ENCODE assay signal across 10 cellular contexts in the genomic region with DNA sequence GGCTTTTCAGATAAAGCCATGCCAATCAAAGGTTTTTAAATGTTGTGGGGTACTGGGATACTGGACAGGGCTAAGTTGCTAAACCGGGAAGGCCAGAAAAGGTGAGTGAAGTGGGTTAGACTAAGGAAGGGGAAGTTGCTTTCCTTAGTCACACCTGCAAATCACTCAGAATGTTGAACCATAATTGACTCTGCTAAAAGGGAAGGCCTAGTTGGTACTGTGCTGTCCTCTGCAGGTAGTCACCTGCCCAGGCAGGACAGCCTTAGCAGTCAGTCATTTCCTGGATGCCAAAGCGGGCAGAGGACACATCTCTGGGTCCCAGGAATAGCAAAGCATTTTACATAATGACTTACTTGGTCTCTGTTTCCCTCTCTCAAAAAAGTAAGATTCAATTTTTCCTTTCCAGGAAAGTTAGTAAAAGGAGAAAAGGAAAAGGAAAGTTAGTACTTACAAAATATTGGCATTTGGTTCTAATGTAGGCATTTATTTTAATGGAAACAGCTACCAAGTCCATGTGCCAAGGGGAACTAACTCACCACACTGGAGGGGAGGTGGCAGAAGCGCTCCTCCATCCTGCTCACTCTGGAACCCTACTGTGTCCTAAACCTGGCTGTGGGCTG.
DNase-seq lines count a peak whose midpoint lies in the region; ATAC-seq and TF ChIP-seq lines count a peak whose summit lies in the region.
"Had no signal": no experiment of that assay in that cellular context is flagged by ENCODE, and none has a peak within 500 bp of the region (broad histone marks: within the 10 kb centered on the region; RNA-seq: fewer than 3 reads in every experiment).

No MANE protein-coding gene starts in this region.

- peaks cover 0 to 3% of the 10 kb centered on the region in 2 donors for H3K4me1 Mint-ChIP-seq in effector memory CD8-positive, alpha-beta T cell (ENCODE audit: low read depth in 2 of 2)

- WGBS in prostate gland: 57% methylated on average over 3 of the region's 3 CpGs

- no peak overlapping the region for H3K4me3 Mint-ChIP-seq in effector memory CD8-positive, alpha-beta T cell

- H3K27ac ChIP-seq in breast epithelium (no peak overlapping the region), prostate gland (peak overlapping the region; percentile 29 to 55)

- H3K27me3 ChIP-seq in breast epithelium (no peaks in the 10 kb centered on the region), prostate gland (replicated peaks; ENCODE audit: insufficient read depth) (no peaks in the 10 kb centered on the region)

- H3K27ac Mint-ChIP-seq in effector memory CD8-positive, alpha-beta T cell: peak overlapping the region in 1 of 2 donors; percentile 46

- ATAC-seq in GM18508 (IDR thresholded peaks at IDR 0.05; ENCODE audit: insufficient read depth, unreplicated experiment): peak; percentile 72
- ATAC-seq in GM21528 (IDR thresholded peaks at IDR 0.05; ENCODE audit: low FRiP score, unreplicated experiment): no peak
- no peak for ATAC-seq in effector memory CD8-positive, alpha-beta T cell (replicated peaks)

- intact Hi-C loops in breast epithelium (cut with DNase I; ENCODE audit: low total_unique reads) (no loop called here), prostate gland (cut with DNase I) (no loop called here)

- no peaks in the 10 kb centered on the region for H3K9me3 Mint-ChIP-seq in effector memory CD8-positive, alpha-beta T cell

- H3K4me3 ChIP-seq in breast epithelium (no peak overlapping the region), prostate gland (no peak overlapping the region)

- no peaks in the 10 kb centered on the region for H3K36me3 Mint-ChIP-seq in effector memory CD8-positive, alpha-beta T cell (ENCODE audit: insufficient read depth)

- H3K9me3 ChIP-seq in breast epithelium (no peaks in the 10 kb centered on the region), prostate gland (no peaks in the 10 kb centered on the region)

- TF ChIP-seq CTCF in breast epithelium (IDR thresholded peaks at IDR 0.05) (peak in 2 of 3 donors; percentile 9 to 27), prostate gland (IDR thresholded peaks at IDR 0.05) (peak in 3 of 4 experiments; percentile 27 to 64 (median 52))

- DNase-seq in HuH-7 (ENCODE audit: low spot score): peak; percentile 32
- no peak for DNase-seq in breast epithelium (ENCODE audit: low spot score in 2 of 2)
- DNase-seq in prostate gland (ENCODE audit: low spot score): peak; percentile 54
- DNase-seq in GF-D8 (lab: John Stamatoyannopoulos, UW): no peak
- DNase-seq in HUDEP-2 (lab: John Stamatoyannopoulos, UW; ENCODE audit: unreplicated experiment in 76 of 76): no peak
- DNase-seq in effector memory CD8-positive, alpha-beta T cell: no peak
- DNase-seq: midbrain; stimulated activated naive CD4-positive, alpha-beta T cell had no signal

- H3K36me3 ChIP-seq in breast epithelium (no peaks in the 10 kb centered on the region), prostate gland (no peaks in the 10 kb centered on the region)

- H3K4me1 ChIP-seq in breast epithelium: no peaks in the 10 kb centered on the region
- H3K4me1 ChIP-seq in prostate gland (replicated peaks): peaks cover 12% of the 10 kb centered on the region

- TF ChIP-seq POLR2A in breast epithelium (IDR thresholded peaks at IDR 0.05): no peak
- no peak for TF ChIP-seq POLR2A in prostate gland (IDR thresholded peaks at IDR 0.05)

- peaks cover 0 to 8% of the 10 kb centered on the region in 2 donors for H3K27me3 Mint-ChIP-seq in effector memory CD8-positive, alpha-beta T cell

Comparison
In these comparisons a context has a peak if more than half of its experiments do, and no peak if none do; other contexts are left out.
1. DNase-seq: peak in HuH-7 (single experiment) and prostate gland (single experiment); none in breast epithelium (0 of 2), GF-D8 (single experiment), HUDEP-2 (0 of 76) and effector memory CD8-positive, alpha-beta T cell (0 of 3).
2. H3K27ac ChIP-seq: peak in prostate gland (2 of 2); none in breast epithelium (0 of 2).